Comparison of ENCODE assay signal across 1 cellular context in genomic region chr6:37042139-37042538, GRCh38.
TF ChIP-seq lines count a peak whose summit lies in the region.

No MANE protein-coding gene starts in this region.

TF ChIP-seq in SK-N-SH, 30 proteins besides CTCF, POLR2A, EP300 and RAD21:
- TF ChIP-seq JUND (IDR thresholded peaks at IDR 0.05) (no peak), FOSL2 (IDR thresholded peaks at IDR 0.05; ENCODE audit: borderline replicate concordance, low read depth) (no peak), TEAD4 (IDR thresholded peaks at IDR 0.05; ENCODE audit: borderline replicate concordance, insufficient read depth) (no peak), PBX3 (IDR thresholded peaks at IDR 0.05) (no peak), USF1 (IDR thresholded peaks at IDR 0.05; ENCODE audit: borderline replicate concordance, low read depth) (no peak), GABPA (IDR thresholded peaks at IDR 0.05; ENCODE audit: low read depth) (no peak), SMC3 (IDR thresholded peaks at IDR 0.05; ENCODE audit: low read depth, low read length) (no peak), GATA2 (CRISPR knock-in tag; IDR thresholded peaks at IDR 0.05) (no peak)
